20 cellular contexts compared by ENCODE assay signal in the genomic region with DNA sequence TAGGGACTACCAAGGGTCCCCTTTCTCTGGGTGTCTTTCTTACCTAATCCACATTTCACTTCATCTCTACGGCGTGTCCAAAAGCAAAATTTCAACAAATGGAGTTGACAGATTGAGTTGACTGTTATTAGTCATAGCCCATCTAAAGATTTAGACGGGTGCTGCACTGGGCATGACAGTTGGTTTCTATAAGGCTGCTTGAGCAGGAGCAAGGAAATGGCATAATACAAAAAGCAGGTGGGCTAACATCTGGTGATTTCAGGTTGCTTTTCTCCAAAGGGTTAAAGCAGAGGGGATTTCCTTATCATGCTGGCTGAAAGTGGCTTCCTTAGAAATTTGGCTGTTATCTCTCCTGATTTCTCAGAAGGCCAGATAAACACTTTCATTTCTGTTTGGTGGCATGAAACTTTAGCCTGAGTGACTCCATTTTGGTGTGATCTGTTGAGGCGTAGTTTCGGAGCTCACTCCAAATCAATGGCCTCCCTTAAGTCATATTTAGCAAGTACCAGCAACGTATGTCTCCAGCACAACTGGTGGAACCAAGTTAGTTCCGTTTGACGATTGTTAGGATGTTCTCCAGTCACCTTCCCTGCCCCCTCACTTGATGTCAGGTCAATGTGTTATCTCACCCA.
DNase-seq lines count a peak whose midpoint lies in the region; ATAC-seq, FAIRE-seq and TF ChIP-seq lines count a peak whose summit lies in the region.
"Had no signal": no experiment of that assay in that cellular context is flagged by ENCODE, and none has a peak within 500 bp of the region (broad histone marks: within the 10 kb centered on the region; RNA-seq: fewer than 3 reads in every experiment).

No MANE protein-coding gene starts in this region.

- peaks cover 19% of the 10 kb centered on the region for H3K9me3 Mint-ChIP-seq in activated CD4-positive, alpha-beta T cell treated with anti-CD3 and anti-CD28 coated beads, Interleukin-2, amount 10 ng/mL, durations not matched to agents 24 days and 14 days
- peaks cover 30% of the 10 kb centered on the region for H3K9me3 Mint-ChIP-seq in activated T-helper 2 cell treated with anti-CD3 and anti-CD28 coated beads, Interferon-gamma antibody, Interleukin-2, Interleukin-4, amounts not matched to agents 10 μg/mL and 5 μg/mL and 100 μg/mL, durations not matched to agents 14 hours and 24 hours and 36 hours
- peaks cover 3% of the 10 kb centered on the region for H3K9me3 Mint-ChIP-seq in stimulated activated memory B cell treated with anti-CD40 and anti-IgM and Interleukin-4, amounts not matched to agents 10 μg/mL and 1 μg/mL and 100 μg/mL, for 72 hours
- H3K9me3 Mint-ChIP-seq: GM23338 had no signal

- BruUV-seq in A673 (replicated peaks; lab: Mats Ljungman, UMichigan), result no TSS peak

- TF ChIP-seq CTCF in A673 (conservative IDR thresholded peaks at IDR 0.05; ENCODE audit: low read depth, low read length), result no peak

- DNase-seq in activated CD4-positive, alpha-beta T cell treated with anti-CD3 and anti-CD28 coated beads, Interleukin-2, amount 10 ng/mL, durations not matched to agents 24 days and 14 days, result no peak
- no peak for DNase-seq in activated CD4-positive, alpha-beta T cell treated with anti-CD3 and anti-CD28 coated beads for 4 hours
- DNase-seq in GM18507 (ENCODE audit: extremely low spot score, insufficient read length, low read depth), result no peak
- no peak for DNase-seq in activated T-helper 2 cell treated with anti-CD3 and anti-CD28 coated beads, Interferon-gamma antibody, Interleukin-2, Interleukin-4, amounts not matched to agents 10 μg/mL and 5 μg/mL and 100 μg/mL, durations not matched to agents 14 hours and 24 hours and 36 hours (ENCODE audit: low spot score)
- no peak for DNase-seq in effector CD8-positive, alpha-beta T cell (lab: John Stamatoyannopoulos, UW)
- no peak for DNase-seq in ACHN
- no peak for DNase-seq in A673 (ENCODE audit: low spot score)
- DNase-seq: HCEC 1CT, Karpas-422, NCI-H1048, NCI-H1436, NCI-H1930, NCI-H226 had no signal

- H3K27ac ChIP-seq in A673 (ENCODE audit: low read depth, low read length, poor library complexity, severe bottlenecking), result no peak overlapping the region
- H3K27ac ChIP-seq: 22Rv1, HL-60, SJCRH30 had no signal

- no peaks in the 10 kb centered on the region for H3K9me3 ChIP-seq in A673 (ENCODE audit: low read depth, low read length, poor library complexity, severe bottlenecking)
- H3K9me3 ChIP-seq: SJCRH30 had no signal

- no peaks in the 10 kb centered on the region for H3K36me3 ChIP-seq in A673 (ENCODE audit: insufficient read depth, low read length, poor library complexity, severe bottlenecking)
- H3K36me3 ChIP-seq: SJCRH30 had no signal

- H3K36me3 Mint-ChIP-seq in activated CD4-positive, alpha-beta T cell treated with anti-CD3 and anti-CD28 coated beads, Interleukin-2, amount 10 ng/mL, durations not matched to agents 24 days and 14 days (ENCODE audit: low read depth), result peaks cover 15% of the 10 kb centered on the region
- H3K36me3 Mint-ChIP-seq in activated T-helper 2 cell treated with anti-CD3 and anti-CD28 coated beads, Interferon-gamma antibody, Interleukin-2, Interleukin-4, amounts not matched to agents 10 μg/mL and 5 μg/mL and 100 μg/mL, durations not matched to agents 14 hours and 24 hours and 36 hours (ENCODE audit: low read depth), result peaks cover 25% of the 10 kb centered on the region
- H3K36me3 Mint-ChIP-seq in stimulated activated memory B cell treated with anti-CD40 and anti-IgM and Interleukin-4, amounts not matched to agents 10 μg/mL and 1 μg/mL and 100 μg/mL, for 72 hours, result peaks cover 11% of the 10 kb centered on the region

- H3K4me3 Mint-ChIP-seq in activated CD4-positive, alpha-beta T cell treated with anti-CD3 and anti-CD28 coated beads, Interleukin-2, amount 10 ng/mL, durations not matched to agents 24 days and 14 days, result no peak overlapping the region
- no peak overlapping the region for H3K4me3 Mint-ChIP-seq in activated T-helper 2 cell treated with anti-CD3 and anti-CD28 coated beads, Interferon-gamma antibody, Interleukin-2, Interleukin-4, amounts not matched to agents 10 μg/mL and 5 μg/mL and 100 μg/mL, durations not matched to agents 14 hours and 24 hours and 36 hours (ENCODE audit: low read depth)
- no peak overlapping the region for H3K4me3 Mint-ChIP-seq in stimulated activated memory B cell treated with anti-CD40 and anti-IgM and Interleukin-4, amounts not matched to agents 10 μg/mL and 1 μg/mL and 100 μg/mL, for 72 hours
- H3K4me3 Mint-ChIP-seq: GM23338, IgD-negative memory B cell had no signal

- H3K4me1 ChIP-seq in A673 (ENCODE audit: insufficient read depth, low read length, poor library complexity, severe bottlenecking), result no peaks in the 10 kb centered on the region

- FAIRE-seq in GM18507 (lab: Jason Lieb, UNC), result peak; percentile 63
- FAIRE-seq: D721Med had no signal

- no peaks in the 10 kb centered on the region for H3K27me3 Mint-ChIP-seq in activated CD4-positive, alpha-beta T cell treated with anti-CD3 and anti-CD28 coated beads, Interleukin-2, amount 10 ng/mL, durations not matched to agents 24 days and 14 days
- no peaks in the 10 kb centered on the region for H3K27me3 Mint-ChIP-seq in activated T-helper 2 cell treated with anti-CD3 and anti-CD28 coated beads, Interferon-gamma antibody, Interleukin-2, Interleukin-4, amounts not matched to agents 10 μg/mL and 5 μg/mL and 100 μg/mL, durations not matched to agents 14 hours and 24 hours and 36 hours (ENCODE audit: low read depth)
- no peaks in the 10 kb centered on the region for H3K27me3 Mint-ChIP-seq in stimulated activated memory B cell treated with anti-CD40 and anti-IgM and Interleukin-4, amounts not matched to agents 10 μg/mL and 1 μg/mL and 100 μg/mL, for 72 hours
- H3K27me3 Mint-ChIP-seq: IgD-negative memory B cell had no signal

- no peak overlapping the region for H3K4me3 ChIP-seq in A673 (ENCODE audit: low read depth, low read length, poor library complexity, severe bottlenecking)
- H3K4me3 ChIP-seq: GM23338, SJCRH30 had no signal

- peaks cover 68% of the 10 kb centered on the region for H3K4me1 Mint-ChIP-seq in activated CD4-positive, alpha-beta T cell treated with anti-CD3 and anti-CD28 coated beads, Interleukin-2, amount 10 ng/mL, durations not matched to agents 24 days and 14 days
- H3K4me1 Mint-ChIP-seq in activated T-helper 2 cell treated with anti-CD3 and anti-CD28 coated beads, Interferon-gamma antibody, Interleukin-2, Interleukin-4, amounts not matched to agents 10 μg/mL and 5 μg/mL and 100 μg/mL, durations not matched to agents 14 hours and 24 hours and 36 hours (ENCODE audit: low read depth), result peaks cover 70% of the 10 kb centered on the region
- H3K4me1 Mint-ChIP-seq in stimulated activated memory B cell treated with anti-CD40 and anti-IgM and Interleukin-4, amounts not matched to agents 10 μg/mL and 1 μg/mL and 100 μg/mL, for 72 hours, result peaks cover 35% of the 10 kb centered on the region

- in situ Hi-C loops in ACHN (cut with HindIII; ENCODE audit: low pct_ligation_motif_present, low pct_unique_long_range_greater_than_20kb, low sequenced_read_pairs), result no loop called here

- CTCF ChIA-PET in A673 (lab: Charles Lee), result no interaction called here

- ATAC-seq in stimulated activated memory B cell treated with anti-CD40 and anti-IgM and Interleukin-4, amounts not matched to agents 10 μg/mL and 1 μg/mL and 100 μg/mL, for 72 hours, result no peak
- ATAC-seq: GM23338 had no signal

- POLR2A ChIA-PET in A673 (lab: Charles Lee; ENCODE audit: low non-redundant PET), result no interaction called here

- intact Hi-C loops in activated CD4-positive, alpha-beta T cell treated with anti-CD3 and anti-CD28 coated beads, Interleukin-2, amount 10 ng/mL, durations not matched to agents 24 days and 14 days (cut with micrococcal nuclease), result no loop called here
- intact Hi-C loops in activated T-helper 2 cell treated with anti-CD3 and anti-CD28 coated beads, Interferon-gamma antibody, Interleukin-2, Interleukin-4, amounts not matched to agents 10 μg/mL and 5 μg/mL and 100 μg/mL, durations not matched to agents 14 hours and 24 hours and 36 hours (cut with micrococcal nuclease), result loop anchor here (10.0 kb wide), 1 partner anchor 436 kb away; the partner anchor contains the start of gene FGF9
- intact Hi-C loops in A673 (cut with micrococcal nuclease; ENCODE audit: unreplicated experiment), result no loop called here

- peak overlapping the region; percentile 23 for H3K27ac Mint-ChIP-seq in activated CD4-positive, alpha-beta T cell treated with anti-CD3 and anti-CD28 coated beads, Interleukin-2, amount 10 ng/mL, durations not matched to agents 24 days and 14 days
- H3K27ac Mint-ChIP-seq in activated T-helper 2 cell treated with anti-CD3 and anti-CD28 coated beads, Interferon-gamma antibody, Interleukin-2, Interleukin-4, amounts not matched to agents 10 μg/mL and 5 μg/mL and 100 μg/mL, durations not matched to agents 14 hours and 24 hours and 36 hours, result peak overlapping the region; percentile 67
- peak overlapping the region; percentile 37 for H3K27ac Mint-ChIP-seq in stimulated activated memory B cell treated with anti-CD40 and anti-IgM and Interleukin-4, amounts not matched to agents 10 μg/mL and 1 μg/mL and 100 μg/mL, for 72 hours
- H3K27ac Mint-ChIP-seq: GM23338, IgD-negative memory B cell had no signal

- H3K27me3 ChIP-seq in A673 (replicated peaks; ENCODE audit: insufficient read depth, low read depth, low read length, poor library complexity), result no peaks in the 10 kb centered on the region
- H3K27me3 ChIP-seq: SJCRH30 had no signal
